Comparison of ENCODE assay signal across 1 cellular context in the genomic region with DNA sequence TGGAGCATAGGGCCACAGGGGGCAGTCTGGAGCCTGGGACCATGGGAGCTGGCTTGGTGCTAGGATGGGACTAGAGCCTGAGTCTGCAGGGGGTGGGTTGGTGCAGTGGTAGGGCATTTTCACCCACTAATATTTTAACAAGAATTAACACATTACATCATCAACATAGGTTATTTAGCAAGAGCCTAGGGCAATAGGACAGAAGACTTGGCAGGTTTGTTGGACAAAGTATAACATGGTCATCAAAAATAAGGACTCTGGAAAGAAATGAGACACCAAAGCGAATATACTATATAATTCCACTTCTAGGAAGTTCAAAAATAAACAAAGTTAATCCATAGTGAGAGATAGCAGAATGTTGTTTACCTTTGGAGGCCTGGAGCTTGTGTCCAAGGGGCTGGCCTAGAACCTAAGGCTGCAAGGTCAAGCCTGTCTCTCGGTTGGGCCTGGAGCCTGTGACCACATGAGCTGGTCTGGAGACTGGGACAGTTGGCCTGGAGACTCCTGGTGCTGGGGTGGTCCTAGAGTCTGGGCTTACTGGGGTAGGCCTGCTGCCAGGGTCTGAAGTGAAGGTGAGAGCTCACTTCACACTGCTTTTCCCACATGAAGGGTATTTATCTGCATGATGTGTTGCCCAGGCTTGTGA.
TF ChIP-seq lines count a peak whose summit lies in the region.

No MANE protein-coding gene starts in this region.

TF ChIP-seq in WTC11, 78 proteins besides CTCF, POLR2A, EP300 and RAD21 (continued from another document):
- TF ChIP-seq, protein P1, sequence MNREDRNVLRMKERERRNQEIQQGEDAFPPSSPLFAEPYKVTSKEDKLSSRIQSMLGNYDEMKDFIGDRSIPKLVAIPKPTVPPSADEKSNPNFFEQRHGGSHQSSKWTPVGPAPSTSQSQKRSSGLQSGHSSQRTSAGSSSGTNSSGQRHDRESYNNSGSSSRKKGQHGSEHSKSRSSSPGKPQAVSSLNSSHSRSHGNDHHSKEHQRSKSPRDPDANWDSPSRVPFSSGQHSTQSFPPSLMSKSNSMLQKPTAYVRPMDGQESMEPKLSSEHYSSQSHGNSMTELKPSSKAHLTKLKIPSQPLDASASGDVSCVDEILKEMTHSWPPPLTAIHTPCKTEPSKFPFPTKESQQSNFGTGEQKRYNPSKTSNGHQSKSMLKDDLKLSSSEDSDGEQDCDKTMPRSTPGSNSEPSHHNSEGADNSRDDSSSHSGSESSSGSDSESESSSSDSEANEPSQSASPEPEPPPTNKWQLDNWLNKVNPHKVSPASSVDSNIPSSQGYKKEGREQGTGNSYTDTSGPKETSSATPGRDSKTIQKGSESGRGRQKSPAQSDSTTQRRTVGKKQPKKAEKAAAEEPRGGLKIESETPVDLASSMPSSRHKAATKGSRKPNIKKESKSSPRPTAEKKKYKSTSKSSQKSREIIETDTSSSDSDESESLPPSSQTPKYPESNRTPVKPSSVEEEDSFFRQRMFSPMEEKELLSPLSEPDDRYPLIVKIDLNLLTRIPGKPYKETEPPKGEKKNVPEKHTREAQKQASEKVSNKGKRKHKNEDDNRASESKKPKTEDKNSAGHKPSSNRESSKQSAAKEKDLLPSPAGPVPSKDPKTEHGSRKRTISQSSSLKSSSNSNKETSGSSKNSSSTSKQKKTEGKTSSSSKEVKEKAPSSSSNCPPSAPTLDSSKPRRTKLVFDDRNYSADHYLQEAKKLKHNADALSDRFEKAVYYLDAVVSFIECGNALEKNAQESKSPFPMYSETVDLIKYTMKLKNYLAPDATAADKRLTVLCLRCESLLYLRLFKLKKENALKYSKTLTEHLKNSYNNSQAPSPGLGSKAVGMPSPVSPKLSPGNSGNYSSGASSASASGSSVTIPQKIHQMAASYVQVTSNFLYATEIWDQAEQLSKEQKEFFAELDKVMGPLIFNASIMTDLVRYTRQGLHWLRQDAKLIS (CRISPR knock-in tag; IDR thresholded peaks at IDR 0.05; ENCODE audit: borderline replicate concordance) = no peak
- TF ChIP-seq NFYB (CRISPR knock-in tag; conservative IDR thresholded peaks at IDR 0.05; ENCODE audit: low read depth) (no peak), JAZF1 (CRISPR knock-in tag; IDR thresholded peaks at IDR 0.05) (no peak), HMGA2 (CRISPR knock-in tag; IDR thresholded peaks at IDR 0.05) (no peak), GTF2I (CRISPR knock-in tag; conservative IDR thresholded peaks at IDR 0.05) (no peak)
- TF ChIP-seq, protein P2, sequence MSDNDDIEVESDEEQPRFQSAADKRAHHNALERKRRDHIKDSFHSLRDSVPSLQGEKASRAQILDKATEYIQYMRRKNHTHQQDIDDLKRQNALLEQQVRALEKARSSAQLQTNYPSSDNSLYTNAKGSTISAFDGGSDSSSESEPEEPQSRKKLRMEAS (CRISPR knock-in tag; IDR thresholded peaks at IDR 0.05) = no peak
